Comparison of ENCODE assay signal across 11 cellular contexts in the genomic region with DNA sequence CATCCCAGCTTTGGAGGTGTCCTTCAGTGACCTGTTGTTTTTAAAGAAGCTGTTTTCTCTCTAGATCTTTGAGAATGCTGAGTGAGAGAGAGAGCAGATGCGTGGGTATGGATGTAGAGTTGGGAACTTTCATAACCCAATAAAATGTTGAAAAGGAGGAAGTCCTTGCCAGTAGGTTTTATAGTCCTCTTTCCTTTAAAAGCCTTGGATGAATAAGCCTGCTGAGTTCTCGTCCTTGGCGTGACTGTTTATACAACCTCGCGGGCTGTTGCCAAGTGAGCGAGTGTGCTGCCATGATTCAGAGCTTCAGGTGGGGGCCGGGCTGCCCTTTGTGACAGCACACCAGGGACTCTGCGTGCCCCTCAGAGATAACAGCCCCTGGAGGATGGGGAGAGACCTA. TPM values are rescaled to one million over a fixed set of nuclear protein-coding genes. Genes with fewer than 3 reads are reported as not detected.
DNase-seq lines count a peak whose midpoint lies in the region; ATAC-seq and TF ChIP-seq lines count a peak whose summit lies in the region.
"Had no signal": no experiment of that assay in that cellular context is flagged by ENCODE, and none has a peak within 500 bp of the region (broad histone marks: within the 10 kb centered on the region; RNA-seq: fewer than 3 reads in every experiment).

No MANE protein-coding gene starts in this region.

- H3K36me3 Mint-ChIP-seq in nephron (ENCODE audit: low read depth) = no peaks in the 10 kb centered on the region
- no peaks in the 10 kb centered on the region for H3K36me3 Mint-ChIP-seq in T-helper 2 cell treated with Interferon-gamma antibody and Interleukin-4, amounts not matched to agents 5 μg/mL and 100 μg/mL, for 36 hours (ENCODE audit: low read depth)

- POLR2A ChIA-PET in BJ (lab: Charles Lee) = interaction anchor here (0.7 kb wide), 1 partner anchor 9 kb away, joined by 3 read pairs; no protein-coding TSS in a partner anchor

- peaks cover 3% of the 10 kb centered on the region for H3K27me3 Mint-ChIP-seq in nephron (ENCODE audit: low read depth)
- H3K27me3 Mint-ChIP-seq in T-helper 2 cell treated with Interferon-gamma antibody and Interleukin-4, amounts not matched to agents 5 μg/mL and 100 μg/mL, for 36 hours (ENCODE audit: low read depth) = peaks cover 7% of the 10 kb centered on the region

- H3K36me3 ChIP-seq in BJ (ENCODE audit: control insufficient read depth, insufficient read depth, low read length) = no peaks in the 10 kb centered on the region

- peaks cover 16% of the 10 kb centered on the region for H3K4me1 Mint-ChIP-seq in nephron
- H3K4me1 Mint-ChIP-seq in T-helper 2 cell treated with Interferon-gamma antibody and Interleukin-4, amounts not matched to agents 5 μg/mL and 100 μg/mL, for 36 hours (ENCODE audit: low read depth) = no peaks in the 10 kb centered on the region

- CTCF ChIA-PET in BJ (lab: Yijun Ruan, JAX) = interaction anchor here (0.7 to 5.4 kb wide), 8 partner anchors 9 to 461 kb away, joined by 3 to 75 read pairs (median 4); no protein-coding TSS in a partner anchor

- peak overlapping the region in 2 of 3 experiments; percentile 17 to 62 for H3K27ac Mint-ChIP-seq in nephron
- no peak overlapping the region for H3K27ac Mint-ChIP-seq in T-helper 2 cell treated with Interferon-gamma antibody and Interleukin-4, amounts not matched to agents 5 μg/mL and 100 μg/mL, for 36 hours
- H3K27ac Mint-ChIP-seq: activated CD8-positive, alpha-beta T cell treated with anti-CD3 and anti-CD28 coated beads, Interleukin-2, amount 10 ng/mL, durations not matched to agents 7 days and 5 days had no signal

- H3K4me3 Mint-ChIP-seq in nephron = no peak overlapping the region
- H3K4me3 Mint-ChIP-seq in T-helper 2 cell treated with Interferon-gamma antibody and Interleukin-4, amounts not matched to agents 5 μg/mL and 100 μg/mL, for 36 hours = no peak overlapping the region
- H3K4me3 Mint-ChIP-seq: activated CD8-positive, alpha-beta T cell treated with anti-CD3 and anti-CD28 coated beads, Interleukin-2, amount 10 ng/mL, durations not matched to agents 7 days and 5 days had no signal

- no peaks in the 10 kb centered on the region for H3K27me3 ChIP-seq in BJ (ENCODE audit: control insufficient read depth, insufficient read depth, low read length)

- peak; percentile 94 for DNase-seq in BJ (ENCODE audit: low read depth)
- peak; percentile 54 for DNase-seq in NCI-H146 (lab: John Stamatoyannopoulos, UW)
- DNase-seq in stimulated activated CD4-positive, alpha-beta T cell treated with anti-CD3 and anti-CD28 coated beads, Interleukin-2, amount 100 ng/mL, for 24 hours = no peak
- no peak for DNase-seq in activated CD4-positive, alpha-beta T cell treated with anti-CD3 and anti-CD28 coated beads, Interleukin-2, amount 50 U/mL, for 1 hour
- no peak for DNase-seq in T-helper 2 cell treated with Interferon-gamma antibody and Interleukin-4, amounts not matched to agents 5 μg/mL and 100 μg/mL, for 36 hours (ENCODE audit: low spot score)
- DNase-seq: activated CD8-positive, alpha-beta T cell treated with anti-CD3 and anti-CD28 coated beads, Interleukin-2, amount 10 ng/mL, durations not matched to agents 7 days and 5 days; DND-41; NCI-H1930 had no signal

- H3K4me3 ChIP-seq in BJ (ENCODE audit: low read depth, low read length) = no peak overlapping the region

- no peaks in the 10 kb centered on the region for H3K9me3 Mint-ChIP-seq in nephron
- H3K9me3 Mint-ChIP-seq in T-helper 2 cell treated with Interferon-gamma antibody and Interleukin-4, amounts not matched to agents 5 μg/mL and 100 μg/mL, for 36 hours = no peaks in the 10 kb centered on the region

- ATAC-seq in esophagus mucosa = peak; percentile 59
- ATAC-seq in GM18502 (IDR thresholded peaks at IDR 0.05; ENCODE audit: poor library complexity, unreplicated experiment) = no peak
- ATAC-seq: activated CD8-positive, alpha-beta T cell treated with anti-CD3 and anti-CD28 coated beads, Interleukin-2, amount 10 ng/mL, durations not matched to agents 7 days and 5 days had no signal

- TF ChIP-seq CTCF in BJ (IDR thresholded peaks at IDR 0.05; ENCODE audit: insufficient read depth, low read depth, low read length) (no peak), nephron (IDR thresholded peaks at IDR 0.05; ENCODE audit: unreplicated experiment in 3 of 3) (no peak)

RNA-seq across cellular contexts. Expression of a gene that starts 18.4 kb away (rescaled TPM):
- polyA plus RNA-seq in BJ (2011; rRNA removed) = 0.11 and 0.45 TPM in 2 replicates
- polyA minus RNA-seq in BJ (2011; rRNA and poly(A)+ RNA removed) = 0.09 TPM in 1 of 2 replicates, not detected in the other
- 19.8 TPM for total RNA-seq in esophagus mucosa
- total RNA-seq: activated CD8-positive, alpha-beta T cell treated with anti-CD3 and anti-CD28 coated beads, Interleukin-2, amount 10 ng/mL, durations not matched to agents 7 days and 5 days had no signal

Comparison
In these comparisons a context has a peak if more than half of its experiments do, and no peak if none do; other contexts are left out.
1. DNase-seq: peak in BJ (single experiment) and NCI-H146 (single experiment); none in stimulated activated CD4-positive, alpha-beta T cell treated with anti-CD3 and anti-CD28 coated beads, Interleukin-2, amount 100 ng/mL, for 24 hours (0 of 2), activated CD4-positive, alpha-beta T cell treated with anti-CD3 and anti-CD28 coated beads, Interleukin-2, amount 50 U/mL, for 1 hour (single experiment) and T-helper 2 cell treated with Interferon-gamma antibody and Interleukin-4, amounts not matched to agents 5 μg/mL and 100 μg/mL, for 36 hours (single experiment).